ENCODE assay signal across 24 cellular contexts in genomic region chr5:132096904-132097303, GRCh38. TPM values are rescaled to one million over a fixed set of nuclear protein-coding genes. Genes with fewer than 3 reads are reported as not detected.
DNase-seq lines count a peak whose midpoint lies in the region; ATAC-seq, FAIRE-seq and TF ChIP-seq lines count a peak whose summit lies in the region.
"Had no signal": no experiment of that assay in that cellular context is flagged by ENCODE, and none has a peak within 500 bp of the region (broad histone marks: within the 10 kb centered on the region; RNA-seq: fewer than 3 reads in every experiment).

No MANE protein-coding gene starts in this region.

- peak overlapping the region; percentile 8 for H3K4me3 Mint-ChIP-seq in activated CD4-positive, alpha-beta T cell treated with anti-CD3 and anti-CD28 coated beads, Interleukin-2, amount 10 ng/mL, durations not matched to agents 24 days and 14 days
- no peak overlapping the region for H3K4me3 Mint-ChIP-seq in activated CD8-positive, alpha-beta T cell treated with anti-CD3 and anti-CD28 coated beads for 36 hours
- H3K4me3 Mint-ChIP-seq in Caco-2 (ENCODE audit: unreplicated experiment): no peak overlapping the region
- H3K4me3 Mint-ChIP-seq: CD8-positive, alpha-beta T cell; H9 had no signal

- H2AFZ ChIP-seq in K562 (ENCODE audit: low read depth, low read length): no peak overlapping the region
- H2AFZ ChIP-seq: PC-9 had no signal

- H3K9me3 ChIP-seq in K562 (replicated peaks; ENCODE audit: control insufficient read depth, insufficient read depth, low read depth, low read length): no peaks in the 10 kb centered on the region
- H3K9me3 ChIP-seq in Caco-2: no peaks in the 10 kb centered on the region
- H3K9me3 ChIP-seq: A549 had no signal

- CTCF ChIA-PET in activated CD8-positive, alpha-beta T cell treated with anti-CD3 and anti-CD28 coated beads for 36 hours (lab: Charles Lee): interaction anchor here (0.8 to 2.2 kb wide), 4 partner anchors 9 to 141 kb away, joined by 3 to 4 read pairs (median 4); no protein-coding TSS in a partner anchor
- CTCF ChIA-PET in K562 (lab: Yijun Ruan, JAX; ENCODE audit: low intra/inter-chr PET ratio): no interaction called here
- CTCF ChIA-PET in Caco-2 (lab: Charles Lee): no interaction called here

- POLR2A ChIA-PET in activated CD8-positive, alpha-beta T cell treated with anti-CD3 and anti-CD28 coated beads for 36 hours (lab: Charles Lee): interaction anchor here (0.6 to 1.0 kb wide), 2 partner anchors 12 to 536 kb away, joined by 3 to 4 read pairs; no protein-coding TSS in a partner anchor
- POLR2A ChIA-PET in K562 (lab: Yijun Ruan, JAX): interaction anchor here (0.6 to 1.2 kb wide), 2 partner anchors 11 to 17 kb away, joined by 4 to 5 read pairs; no protein-coding TSS in a partner anchor
- POLR2A ChIA-PET in Caco-2 (lab: Charles Lee): interaction anchor here (0.6 kb wide), 1 partner anchor 1248 kb away, joined by 3 read pairs; no protein-coding TSS in a partner anchor

- H4K20me1 ChIP-seq in K562 (replicated peaks; ENCODE audit: control insufficient read depth, insufficient read depth, low read length): no peaks in the 10 kb centered on the region

- peak; percentile 6 for FAIRE-seq in K562 (lab: Jason Lieb, UNC)
- FAIRE-seq: A549, GM12878 had no signal

- H3K27me3 ChIP-seq in K562 (ENCODE audit: control insufficient read depth in 2 of 2, insufficient read depth in 2 of 2, low read length in 2 of 2) (no peaks in the 10 kb centered on the region), Caco-2 (replicated peaks; ENCODE audit: control insufficient read depth, insufficient read depth, low read length) (no peaks in the 10 kb centered on the region)

- TF ChIP-seq CTCF in activated CD8-positive, alpha-beta T cell treated with anti-CD3 and anti-CD28 coated beads for 36 hours (IDR thresholded peaks at IDR 0.05): no peak
- TF ChIP-seq CTCF in K562 (IDR thresholded peaks at IDR 0.05 in 2 of 3, conservative IDR thresholded peaks at IDR 0.05 in 1 of 3; ENCODE audit: insufficient read depth in 2 of 3, low read depth in 1 of 3, low read length in 3 of 3) (no peak), Caco-2 (IDR thresholded peaks at IDR 0.05; ENCODE audit: insufficient read depth in 1 of 2, low read depth in 1 of 2, low read length in 1 of 2, severe bottlenecking in 1 of 2, unreplicated experiment in 1 of 2) (no peak)

- TF ChIP-seq EP300 in K562 (IDR thresholded peaks at IDR 0.05; ENCODE audit: low read length): no peak

- H3K79me2 ChIP-seq in K562 (ENCODE audit: control insufficient read depth, insufficient read depth, low read length): no peaks in the 10 kb centered on the region; the same call in 2 of the 3 replicates

- no peak for DNase-seq in activated CD4-positive, alpha-beta T cell treated with anti-CD3 and anti-CD28 coated beads, Interleukin-2, amount 10 ng/mL, durations not matched to agents 24 days and 14 days
- DNase-seq in activated CD4-positive, alpha-beta T cell treated with anti-CD3 and anti-CD28 coated beads for 1 hour: no peak
- no peak for DNase-seq in activated CD8-positive, alpha-beta T cell treated with anti-CD3 and anti-CD28 coated beads for 36 hours
- DNase-seq in K562 (ENCODE audit: extremely low read depth in 1 of 4, low spot score in 3 of 4) (no peak), Caco-2 (no peak)
- DNase-seq in stimulated activated CD8-positive, alpha-beta memory T cell treated with anti-CD3 and anti-CD28 coated beads, Interleukin-4, amount 100 ng/mL, for 48 hours: peak; percentile 26
- DNase-seq: CD8-positive, alpha-beta T cell; DMS53; EL; H9; Karpas-422; NCI-H1417 treated with DMSO at 0.1 percent for 48 hours; NCI-H187 treated with DMSO at 0.1 percent for 48 hours; NCI-H226; NCI-H524 treated with DMSO at 0.1 percent for 48 hours; PC-9 had no signal

- H3K4me1 Mint-ChIP-seq in activated CD4-positive, alpha-beta T cell treated with anti-CD3 and anti-CD28 coated beads, Interleukin-2, amount 10 ng/mL, durations not matched to agents 24 days and 14 days: peaks cover 61% of the 10 kb centered on the region
- peaks cover 73% of the 10 kb centered on the region for H3K4me1 Mint-ChIP-seq in activated CD8-positive, alpha-beta T cell treated with anti-CD3 and anti-CD28 coated beads for 36 hours (ENCODE audit: low read depth)
- H3K4me1 Mint-ChIP-seq in Caco-2 (ENCODE audit: low read depth, unreplicated experiment): no peaks in the 10 kb centered on the region
- H3K4me1 Mint-ChIP-seq: H9 had no signal

- H3K27ac ChIP-seq in K562 (ENCODE audit: extremely low read depth, low read depth, low read length): no peak overlapping the region
- H3K27ac ChIP-seq: A549, HL-60, PC-9, RWPE1 had no signal

- H3K36me3 Mint-ChIP-seq in activated CD4-positive, alpha-beta T cell treated with anti-CD3 and anti-CD28 coated beads, Interleukin-2, amount 10 ng/mL, durations not matched to agents 24 days and 14 days (ENCODE audit: low read depth): peaks cover 9% of the 10 kb centered on the region
- H3K36me3 Mint-ChIP-seq in activated CD8-positive, alpha-beta T cell treated with anti-CD3 and anti-CD28 coated beads for 36 hours (ENCODE audit: low read depth): peaks cover 8% of the 10 kb centered on the region
- no peaks in the 10 kb centered on the region for H3K36me3 Mint-ChIP-seq in Caco-2 (ENCODE audit: insufficient read depth, unreplicated experiment)
- H3K36me3 Mint-ChIP-seq: CD8-positive, alpha-beta T cell had no signal

- peak overlapping the region; percentile 75 for H3K27ac Mint-ChIP-seq in activated CD4-positive, alpha-beta T cell treated with anti-CD3 and anti-CD28 coated beads, Interleukin-2, amount 10 ng/mL, durations not matched to agents 24 days and 14 days
- H3K27ac Mint-ChIP-seq in activated CD8-positive, alpha-beta T cell treated with anti-CD3 and anti-CD28 coated beads for 36 hours: peak overlapping the region; percentile 64
- no peak overlapping the region for H3K27ac Mint-ChIP-seq in Caco-2 (ENCODE audit: unreplicated experiment)
- H3K27ac Mint-ChIP-seq: CD8-positive, alpha-beta T cell; H9 had no signal

- no peaks in the 10 kb centered on the region for H3K9me1 ChIP-seq in K562 (ENCODE audit: control insufficient read depth, insufficient read depth, low read length)

- BruUV-seq in K562 (replicated peaks; lab: Mats Ljungman, UMichigan) (no TSS peak), Caco-2 (replicated peaks; lab: Mats Ljungman, UMichigan) (no TSS peak)

- no peak overlapping the region for H3K9ac ChIP-seq in K562 (ENCODE audit: insufficient read depth in 1 of 2, low read depth in 2 of 2, low read length in 2 of 2)

- intact Hi-C loops in activated CD4-positive, alpha-beta T cell treated with anti-CD3 and anti-CD28 coated beads, Interleukin-2, amount 10 ng/mL, durations not matched to agents 24 days and 14 days (cut with micrococcal nuclease): no loop called here
- intact Hi-C loops in activated CD8-positive, alpha-beta T cell treated with anti-CD3 and anti-CD28 coated beads for 36 hours (cut with micrococcal nuclease): no loop called here
- intact Hi-C loops in K562 (cut with micrococcal nuclease): no loop called here
- intact Hi-C loops in Caco-2 (cut with micrococcal nuclease; ENCODE audit: unreplicated experiment): no loop called here

- ATAC-seq in activated CD8-positive, alpha-beta T cell treated with anti-CD3 and anti-CD28 coated beads for 36 hours: no peak
- no peak for ATAC-seq in K562
- ATAC-seq in HG02763 (IDR thresholded peaks at IDR 0.05; ENCODE audit: unreplicated experiment): no peak
- ATAC-seq: A549; CD8-positive, alpha-beta T cell; GM12878 had no signal

- WGBS in K562 (ENCODE audit: insufficient coverage, low coverage, missing lambda C conversion rate): 86% methylated on average over 3 of the region's 3 CpGs

- H3K36me3 ChIP-seq in K562 (ENCODE audit: control insufficient read depth, insufficient read depth, low read length) (no peaks in the 10 kb centered on the region), Caco-2 (ENCODE audit: control insufficient read depth, insufficient read depth, low read length) (no peaks in the 10 kb centered on the region)

- H3K4me3 ChIP-seq in K562 (no peak overlapping the region), Caco-2 (ENCODE audit: low read depth, low read length) (no peak overlapping the region)
- H3K4me3 ChIP-seq: A549, GM12878, PC-9 had no signal

- H3K9me3 Mint-ChIP-seq in activated CD4-positive, alpha-beta T cell treated with anti-CD3 and anti-CD28 coated beads, Interleukin-2, amount 10 ng/mL, durations not matched to agents 24 days and 14 days: peaks cover 7% of the 10 kb centered on the region
- no peaks in the 10 kb centered on the region for H3K9me3 Mint-ChIP-seq in activated CD8-positive, alpha-beta T cell treated with anti-CD3 and anti-CD28 coated beads for 36 hours
- H3K9me3 Mint-ChIP-seq in Caco-2 (ENCODE audit: unreplicated experiment): no peaks in the 10 kb centered on the region
- H3K9me3 Mint-ChIP-seq: CD8-positive, alpha-beta T cell; H9 had no signal

- no peaks in the 10 kb centered on the region for H3K27me3 Mint-ChIP-seq in activated CD4-positive, alpha-beta T cell treated with anti-CD3 and anti-CD28 coated beads, Interleukin-2, amount 10 ng/mL, durations not matched to agents 24 days and 14 days
- H3K27me3 Mint-ChIP-seq in activated CD8-positive, alpha-beta T cell treated with anti-CD3 and anti-CD28 coated beads for 36 hours: no peaks in the 10 kb centered on the region
- H3K27me3 Mint-ChIP-seq in Caco-2 (ENCODE audit: insufficient read depth, unreplicated experiment): peaks cover 3% of the 10 kb centered on the region

- TF ChIP-seq RAD21 in K562 (CRISPR knock-in tag; conservative IDR thresholded peaks at IDR 0.05 in 1 of 2, IDR thresholded peaks at IDR 0.05 in 1 of 2): no peak

- TF ChIP-seq POLR2A in K562 (conservative IDR thresholded peaks at IDR 0.05): no peak

- H3K4me1 ChIP-seq in K562 (replicated peaks in 1 of 2; ENCODE audit: control insufficient read depth in 2 of 2, insufficient read depth in 2 of 2, low read length in 2 of 2) (peaks cover 21 to 43% of the 10 kb centered on the region in 2 experiments), Caco-2 (no peaks in the 10 kb centered on the region)

- no peak overlapping the region for H3K4me2 ChIP-seq in K562 (ENCODE audit: insufficient read depth, low read length)
- H3K4me2 ChIP-seq: A549, PC-9 had no signal

- in situ Hi-C loops in K562 (cut with MboI): no loop called here

RNA-seq across cellular contexts. Expression of gene CSF2, which starts 23.3 kb away (rescaled TPM):
- 1,084 and 1,122 TPM in 2 replicates for total RNA-seq in activated CD4-positive, alpha-beta T cell treated with anti-CD3 and anti-CD28 coated beads, Interleukin-2, amount 10 ng/mL, durations not matched to agents 24 days and 14 days
- total RNA-seq in activated CD8-positive, alpha-beta T cell treated with anti-CD3 and anti-CD28 coated beads for 36 hours: 10 to 100 TPM; 61.5 to 64.1 TPM
- total RNA-seq in K562 (2011; cell fraction: chromatin; rRNA removed; ENCODE audit: low replicate concordance): not detected in 2 replicates
- not detected in 2 replicates for total RNA-seq in K562 (2011; cell fraction: nucleolus; rRNA removed)
- total RNA-seq in K562 (2011; cell fraction: nucleoplasm; rRNA removed): not detected in 2 replicates
- total RNA-seq in K562 (2014; rRNA removed) (not detected in 2 replicates), K562 (2014; rRNA removed; fragmentation: Illumina TruSeq; extraction: Trizol) (not detected in 2 replicates), K562 (2015; rRNA removed; fragmentation: Illumina TruSeq; extraction: Trizol) (0.25 TPM in 1 of 2 replicates, not detected in the other), K562 (2021) (0.29 TPM in 1 of 2 replicates, not detected in the other), Caco-2 (2022) (not detected in 2 replicates)
- polyA plus RNA-seq in K562 (2011; rRNA removed) (not detected in 2 replicates), K562 (2014; fragmentation: Illumina TruSeq; extraction: Trizol) (not detected in 2 replicates), K562 (2014; fragmentation: Nextera tagmentation; extraction: Ambion mirVana) (not detected), K562 (2014; rRNA removed) (not detected in 2 replicates)
- not detected in 2 replicates for polyA plus RNA-seq in K562 (2011; cell fraction: cytosol; rRNA removed)
- 0.30 TPM in 1 of 2 replicates, not detected in the other for polyA plus RNA-seq in K562 (2011; cell fraction: nucleus; rRNA removed)
- 0.13 TPM in 1 of 2 replicates, not detected in the other for polyA plus RNA-seq in K562 (2012)
- not detected in 2 replicates for polyA minus RNA-seq in K562 (2011; rRNA and poly(A)+ RNA removed)
- polyA minus RNA-seq in K562 (2011; cell fraction: cytosol; rRNA and poly(A)+ RNA removed): not detected in 2 replicates
- polyA minus RNA-seq in K562 (2011; cell fraction: nucleus; rRNA and poly(A)+ RNA removed): not detected in 2 replicates
- total RNA-seq: H9, HT1080, MCF 10A, PC-9 had no signal
- polyA plus RNA-seq: A549, BJ had no signal

RNA-seq across cellular contexts. Expression of gene IL3, which starts 36.4 kb away (rescaled TPM):
- total RNA-seq in activated CD4-positive, alpha-beta T cell treated with anti-CD3 and anti-CD28 coated beads, Interleukin-2, amount 10 ng/mL, durations not matched to agents 24 days and 14 days: 67.7 and 71.3 TPM in 2 replicates
- under 1 TPM; 0.25 to 0.98 TPM for total RNA-seq in activated CD8-positive, alpha-beta T cell treated with anti-CD3 and anti-CD28 coated beads for 36 hours
- not detected in 2 replicates for total RNA-seq in K562 (2011; cell fraction: chromatin; rRNA removed; ENCODE audit: low replicate concordance)
- total RNA-seq in K562 (2011; cell fraction: nucleolus; rRNA removed): not detected in 2 replicates
- not detected in 2 replicates for total RNA-seq in K562 (2011; cell fraction: nucleoplasm; rRNA removed)
- total RNA-seq in K562 (2014; rRNA removed): not detected in 2 replicates
- not detected in 2 replicates for total RNA-seq in K562 (2014; rRNA removed; fragmentation: Illumina TruSeq; extraction: Trizol)
- not detected in 2 replicates for total RNA-seq in K562 (2015; rRNA removed; fragmentation: Illumina TruSeq; extraction: Trizol)
- not detected in 2 replicates for total RNA-seq in K562 (2021)
- polyA plus RNA-seq in K562 (2011; rRNA removed): not detected in 2 replicates
- not detected in 2 replicates for polyA plus RNA-seq in K562 (2011; cell fraction: cytosol; rRNA removed)
- not detected in 2 replicates for polyA plus RNA-seq in K562 (2011; cell fraction: nucleus; rRNA removed)
- 0.08 and 0.12 TPM in 2 replicates for polyA plus RNA-seq in K562 (2012)
- not detected in 2 replicates for polyA plus RNA-seq in K562 (2014; fragmentation: Illumina TruSeq; extraction: Trizol)
- not detected for polyA plus RNA-seq in K562 (2014; fragmentation: Nextera tagmentation; extraction: Ambion mirVana)
- polyA plus RNA-seq in K562 (2014; rRNA removed): not detected in 2 replicates
- polyA minus RNA-seq in K562 (2011; rRNA and poly(A)+ RNA removed): not detected in 2 replicates
- not detected in 2 replicates for polyA minus RNA-seq in K562 (2011; cell fraction: cytosol; rRNA and poly(A)+ RNA removed)
- not detected in 2 replicates for polyA minus RNA-seq in K562 (2011; cell fraction: nucleus; rRNA and poly(A)+ RNA removed)
- total RNA-seq in Caco-2 (2022): not detected in 2 replicates
- total RNA-seq: CD8-positive, alpha-beta T cell; GM12878; H9; HT1080; MCF 10A; PC-9 had no signal
- polyA plus RNA-seq: A549, BJ, GM12878 had no signal

Comparison
In these comparisons a context has a peak if more than half of its experiments do, and no peak if none do; other contexts are left out.
1. RNA of gene CSF2, which starts 23.3 kb away (total RNA-seq): 1,084 to 1,122 TPM in activated CD4-positive, alpha-beta T cell treated with anti-CD3 and anti-CD28 coated beads, Interleukin-2, amount 10 ng/mL, durations not matched to agents 24 days and 14 days and 61.5 to 64.1 TPM in activated CD8-positive, alpha-beta T cell treated with anti-CD3 and anti-CD28 coated beads for 36 hours; 0.25 to 0.29 TPM in K562 and not detected in Caco-2; every median in the first group is over 10 times any median in the second.
2. RNA of gene IL3, which starts 36.4 kb away (total RNA-seq): 67.7 to 71.3 TPM in activated CD4-positive, alpha-beta T cell treated with anti-CD3 and anti-CD28 coated beads, Interleukin-2, amount 10 ng/mL, durations not matched to agents 24 days and 14 days; 0.25 to 0.98 TPM in activated CD8-positive, alpha-beta T cell treated with anti-CD3 and anti-CD28 coated beads for 36 hours, not detected in K562 and not detected in Caco-2; every median in the first group is over 10 times any median in the second.